Comparison of ENCODE assay signal across 8 cellular contexts in the genomic region with DNA sequence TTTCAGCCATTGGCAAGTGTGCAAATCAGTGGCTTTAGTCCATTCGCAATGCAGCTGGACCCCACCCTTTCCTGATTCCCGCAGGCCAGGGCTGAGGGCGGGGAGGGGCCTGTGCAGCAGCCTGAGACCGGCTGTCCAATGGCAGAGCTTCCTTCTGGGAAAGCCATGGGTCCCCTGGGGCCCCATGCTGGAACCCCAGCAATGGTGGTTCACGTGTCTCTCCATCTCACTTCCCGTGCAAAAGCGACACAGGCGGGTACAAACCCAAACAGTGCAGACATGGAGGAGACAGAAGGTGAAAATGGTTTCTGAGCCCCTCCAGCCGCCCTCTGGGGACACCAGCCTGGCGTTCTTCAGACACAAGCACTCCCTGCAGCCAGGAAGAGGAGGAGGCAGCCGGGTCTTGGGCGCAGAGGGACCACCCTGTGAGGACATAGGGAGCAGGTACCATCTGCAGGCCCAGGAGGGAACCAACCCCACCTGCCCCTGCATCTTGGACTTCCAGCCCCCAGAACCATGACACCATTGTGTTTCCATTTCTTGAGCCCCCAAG. TPM values are rescaled to one million over a fixed set of nuclear protein-coding genes. Genes with fewer than 3 reads are reported as not detected.
DNase-seq lines count a peak whose midpoint lies in the region; ATAC-seq, FAIRE-seq and TF ChIP-seq lines count a peak whose summit lies in the region.
"Not testable (repeated sequence)": the region's sequence is repeated elsewhere in the genome, so short reads cannot be mapped to it uniquely, and the experiment has no call there.
"Had no signal": no experiment of that assay in that cellular context is flagged by ENCODE, and none has a peak within 500 bp of the region (broad histone marks: within the 10 kb centered on the region; RNA-seq: fewer than 3 reads in every experiment).

No MANE protein-coding gene starts in this region.

- not testable (repeated sequence) for H3K18ac ChIP-seq in H1 (ENCODE audit: extremely low read depth, low read length)

- not testable (repeated sequence) for H2BK120ac ChIP-seq in H1 (replicated peaks; ENCODE audit: low read depth, low read length)

- H3K27me3 ChIP-seq in CD8-positive, alpha-beta memory T cell (ENCODE audit: insufficient read depth, low read length, poor library complexity, severe bottlenecking); H1 (replicated peaks in 1 of 4; ENCODE audit: control insufficient read depth in 3 of 4, extremely low read depth in 1 of 4, insufficient read depth in 3 of 4, low read length in 3 of 4): not testable (repeated sequence)

- not testable (repeated sequence) for ATAC-seq in T-helper 17 cell; activated CD8-positive, alpha-beta memory T cell treated with anti-CD3 and anti-CD28 coated beads, Interleukin-2, amount 10 ng/mL, durations not matched to agents 7 days and 5 days; natural killer cell; stimulated activated naive B cell treated with anti-CD40 and anti-IgM and Interleukin-4, amounts not matched to agents 10 μg/mL and 1 μg/mL and 100 μg/mL, for 72 hours (replicated peaks)

- not testable (repeated sequence) for H3K36me3 Mint-ChIP-seq in CD8-positive, alpha-beta memory T cell; T-helper 17 cell (ENCODE audit: low read depth); activated CD8-positive, alpha-beta memory T cell treated with anti-CD3 and anti-CD28 coated beads, Interleukin-2, amount 10 ng/mL, durations not matched to agents 7 days and 5 days; immature natural killer cell; natural killer cell
- peaks cover 15 to 30% of the 10 kb centered on the region in 2 donors for H3K36me3 Mint-ChIP-seq in stimulated activated naive B cell treated with anti-CD40 and anti-IgM and Interleukin-4, amounts not matched to agents 10 μg/mL and 1 μg/mL and 100 μg/mL, for 72 hours

- not testable (repeated sequence) for H3K79me1 ChIP-seq in H1 (ENCODE audit: low read depth, low read length)

- not testable (repeated sequence) for TF ChIP-seq POLR2A in H1 (IDR thresholded peaks at IDR 0.05; ENCODE audit: control extremely low read depth in 1 of 2, low read depth in 2 of 2, low read length in 2 of 2)

- not testable (repeated sequence) for H3K23me2 ChIP-seq in H1 (ENCODE audit: low read depth, low read length)

- not testable (repeated sequence) for H2AFZ ChIP-seq in H1 (ENCODE audit: low read length)

- intact Hi-C loops in natural killer cell (cut with micrococcal nuclease), result not testable (repeated sequence)

- H3K36me3 ChIP-seq in CD8-positive, alpha-beta memory T cell (ENCODE audit: insufficient read depth, low read length); H1 (ENCODE audit: control insufficient read depth in 2 of 4, insufficient read depth in 4 of 4, low read length in 3 of 4): not testable (repeated sequence)

- H3K4ac ChIP-seq in H1 (replicated peaks; ENCODE audit: insufficient read length, low read depth, low read length), result not testable (repeated sequence)

- H3K4me2 ChIP-seq in H1 (ENCODE audit: insufficient read depth in 1 of 2, low read depth in 2 of 2, low read length in 2 of 2), result not testable (repeated sequence)

- 0 out of 2 replicates have a peak overlapping the region, but pooled peaks have one; percentile 25 for H4K8ac ChIP-seq in H1 (ENCODE audit: extremely low read depth, insufficient read depth, low read length)

- H3K23ac ChIP-seq in H1 (ENCODE audit: insufficient read length), result not testable (repeated sequence)

- not testable (repeated sequence) for H3K9me3 Mint-ChIP-seq in CD8-positive, alpha-beta memory T cell; activated CD8-positive, alpha-beta memory T cell treated with anti-CD3 and anti-CD28 coated beads, Interleukin-2, amount 10 ng/mL, durations not matched to agents 7 days and 5 days (ENCODE audit: low read depth); immature natural killer cell; natural killer cell; stimulated activated naive B cell treated with anti-CD40 and anti-IgM and Interleukin-4, amounts not matched to agents 10 μg/mL and 1 μg/mL and 100 μg/mL, for 72 hours

- TF ChIP-seq RAD21 in H1 (IDR thresholded peaks at IDR 0.05 in 1 of 2, conservative IDR thresholded peaks at IDR 0.05 in 1 of 2; ENCODE audit: low read depth in 2 of 2, low read length in 2 of 2), result not testable (repeated sequence)

- H3K9me3 ChIP-seq in CD8-positive, alpha-beta memory T cell (ENCODE audit: low read length); T-helper 17 cell (ENCODE audit: control insufficient read depth, low read length, poor library complexity, severe bottlenecking); H1 (ENCODE audit: insufficient read depth in 2 of 2, low read depth in 1 of 2, low read length in 1 of 2): not testable (repeated sequence)

- not testable (repeated sequence) for TF ChIP-seq EP300 in H1 (IDR thresholded peaks at IDR 0.05; ENCODE audit: borderline replicate concordance in 1 of 2, low read depth in 2 of 2, low read length in 2 of 2)

- H3K4me1 Mint-ChIP-seq in CD8-positive, alpha-beta memory T cell, result peaks cover 22 to 43% (median 25%) of the 10 kb centered on the region in 3 donors
- H3K4me1 Mint-ChIP-seq in T-helper 17 cell (peaks cover 21% of the 10 kb centered on the region), immature natural killer cell (peaks cover 17 to 34% of the 10 kb centered on the region in 2 donors), natural killer cell (peaks cover under 1 to 37% of the 10 kb centered on the region in 2 donors)
- H3K4me1 Mint-ChIP-seq in activated CD8-positive, alpha-beta memory T cell treated with anti-CD3 and anti-CD28 coated beads, Interleukin-2, amount 10 ng/mL, durations not matched to agents 7 days and 5 days, result peaks cover 32% of the 10 kb centered on the region
- peaks cover 39 to 77% of the 10 kb centered on the region in 2 donors for H3K4me1 Mint-ChIP-seq in stimulated activated naive B cell treated with anti-CD40 and anti-IgM and Interleukin-4, amounts not matched to agents 10 μg/mL and 1 μg/mL and 100 μg/mL, for 72 hours

- peak; percentile 7 for FAIRE-seq in H1 (lab: Jason Lieb, UNC)

- not testable (repeated sequence) for H2BK15ac ChIP-seq in H1 (ENCODE audit: low read length)

- H4K5ac ChIP-seq in H1 (ENCODE audit: insufficient read length, low read depth, low read length), result not testable (repeated sequence)

- not testable (repeated sequence) for H3K56ac ChIP-seq in H1 (replicated peaks; ENCODE audit: insufficient read length, low read depth, low read length)

- not testable (repeated sequence) for TF ChIP-seq CTCF in H1 (IDR thresholded peaks at IDR 0.05; ENCODE audit: control extremely low read depth in 1 of 3, insufficient read depth in 1 of 3, low read depth in 1 of 3, low read length in 3 of 3); natural killer cell (IDR thresholded peaks at IDR 0.05)

- not testable (repeated sequence) for H3K27me3 Mint-ChIP-seq in CD8-positive, alpha-beta memory T cell; T-helper 17 cell; activated CD8-positive, alpha-beta memory T cell treated with anti-CD3 and anti-CD28 coated beads, Interleukin-2, amount 10 ng/mL, durations not matched to agents 7 days and 5 days; natural killer cell (ENCODE audit: low read depth in 2 of 2); stimulated activated naive B cell treated with anti-CD40 and anti-IgM and Interleukin-4, amounts not matched to agents 10 μg/mL and 1 μg/mL and 100 μg/mL, for 72 hours
- peaks cover 4 to 26% (median 14%) of the 10 kb centered on the region in 3 donors for H3K27me3 Mint-ChIP-seq in immature natural killer cell (ENCODE audit: low read depth in 3 of 3)

- H3K4me3 ChIP-seq in CD8-positive, alpha-beta memory T cell (ENCODE audit: low read length); H1 (ENCODE audit: extremely low read depth in 1 of 4, insufficient read depth in 2 of 4, low read depth in 3 of 4, low read length in 4 of 4): not testable (repeated sequence)

- 90% methylated on average over 8 of the region's 12 CpGs; no CpG with 5 or more reads in 1 of the 2 experiments for WGBS in H1 (ENCODE audit: extremely low coverage in 1 of 2, insufficient coverage in 1 of 2, insufficient read length in 1 of 2, insufficient replicate concordance in 2 of 2, low coverage in 1 of 2, low lambda C conversion rate in 2 of 2, missing lambda C conversion rate in 1 of 2), 2 experiments

- peak overlapping the region in 1 of 7 donors; percentile 18 for H3K4me3 Mint-ChIP-seq in CD8-positive, alpha-beta memory T cell
- not testable (repeated sequence) for H3K4me3 Mint-ChIP-seq in T-helper 17 cell; activated CD8-positive, alpha-beta memory T cell treated with anti-CD3 and anti-CD28 coated beads, Interleukin-2, amount 10 ng/mL, durations not matched to agents 7 days and 5 days; immature natural killer cell; natural killer cell
- H3K4me3 Mint-ChIP-seq in stimulated activated naive B cell treated with anti-CD40 and anti-IgM and Interleukin-4, amounts not matched to agents 10 μg/mL and 1 μg/mL and 100 μg/mL, for 72 hours, result peak overlapping the region; percentile 25 to 96

- not testable (repeated sequence) for H2BK20ac ChIP-seq in H1 (ENCODE audit: low read length)

- not testable (repeated sequence) for DNase-seq in CD8-positive, alpha-beta memory T cell; T-helper 17 cell; activated CD8-positive, alpha-beta memory T cell treated with anti-CD3 and anti-CD28 coated beads, Interleukin-2, amount 10 ng/mL, durations not matched to agents 7 days and 5 days; H1 (ENCODE audit: low read depth in 1 of 2, low spot score in 2 of 2); immature natural killer cell; natural killer cell; stimulated activated naive B cell treated with anti-CD40 and anti-IgM and Interleukin-4, amounts not matched to agents 10 μg/mL and 1 μg/mL and 100 μg/mL, for 72 hours

- CTCF ChIA-PET in CD8-positive, alpha-beta memory T cell (lab: Charles Lee), result not testable (repeated sequence)
- CTCF ChIA-PET in activated CD8-positive, alpha-beta memory T cell treated with anti-CD3 and anti-CD28 coated beads, Interleukin-2, amount 10 ng/mL, durations not matched to agents 7 days and 5 days (lab: Charles Lee), result interaction anchor here (3.4 kb wide), 1 partner anchor 34 kb away, joined by 38 read pairs; a partner anchor contains a TSS
- CTCF ChIA-PET in H1 (lab: Charles Lee; ENCODE audit: partially characterized antibody), result interaction anchor here (1.0 to 3.7 kb wide), 2 partner anchors 11 to 25 kb away, joined by 4 to 27 read pairs; a partner anchor contains a TSS

- not testable (repeated sequence) for H3K27ac ChIP-seq in CD8-positive, alpha-beta memory T cell (ENCODE audit: low read depth, low read length); H1 (ENCODE audit: low read depth, low read length)

- H3K14ac ChIP-seq in H1 (ENCODE audit: insufficient read length), result not testable (repeated sequence)

- not testable (repeated sequence) for H3K79me2 ChIP-seq in H1 (ENCODE audit: control insufficient read depth in 1 of 2, insufficient read depth in 2 of 2, low read length in 2 of 2)

- not testable (repeated sequence) for H4K20me1 ChIP-seq in H1 (replicated peaks in 1 of 2; ENCODE audit: control insufficient read depth in 1 of 2, insufficient read depth in 2 of 2, low read length in 2 of 2)

- H2BK5ac ChIP-seq in H1 (ENCODE audit: low read depth, low read length), result not testable (repeated sequence)

- POLR2A ChIA-PET in CD8-positive, alpha-beta memory T cell (lab: Charles Lee); H1 (lab: Charles Lee; ENCODE audit: partially characterized antibody): not testable (repeated sequence)

- H4K91ac ChIP-seq in H1 (replicated peaks; ENCODE audit: insufficient read length, low read length), result not testable (repeated sequence)

- peaks cover 36% of the 10 kb centered on the region for H3K4me1 ChIP-seq in CD8-positive, alpha-beta memory T cell (ENCODE audit: insufficient read depth, low read length)
- H3K4me1 ChIP-seq in H1 (replicated peaks in 1 of 4; ENCODE audit: control insufficient read depth in 3 of 4, insufficient read depth in 4 of 4, low read length in 3 of 4), result peaks cover 0 to 17% (median 12%) of the 10 kb centered on the region in 4 experiments; a peak in 6 of 7 replicates

- H3K27ac Mint-ChIP-seq in CD8-positive, alpha-beta memory T cell, result peak overlapping the region in 7 of 8 donors; percentile 34 to 97 (median 69)
- H3K27ac Mint-ChIP-seq in T-helper 17 cell, result peak overlapping the region; percentile 96
- H3K27ac Mint-ChIP-seq in activated CD8-positive, alpha-beta memory T cell treated with anti-CD3 and anti-CD28 coated beads, Interleukin-2, amount 10 ng/mL, durations not matched to agents 7 days and 5 days, result peak overlapping the region; percentile 68
- H3K27ac Mint-ChIP-seq in immature natural killer cell, result peak overlapping the region in 4 of 6 donors; percentile 53 to 87 (median 69)
- H3K27ac Mint-ChIP-seq in natural killer cell, result peak overlapping the region; percentile 94 to 97
- H3K27ac Mint-ChIP-seq in stimulated activated naive B cell treated with anti-CD40 and anti-IgM and Interleukin-4, amounts not matched to agents 10 μg/mL and 1 μg/mL and 100 μg/mL, for 72 hours, result peak overlapping the region; percentile 92

- not testable (repeated sequence) for H2BK12ac ChIP-seq in H1 (ENCODE audit: low read depth, low read length)

- not testable (repeated sequence) for H2AK5ac ChIP-seq in H1 (ENCODE audit: low read depth, low read length)

- not testable (repeated sequence) for H3K9ac ChIP-seq in H1 (replicated peaks in 1 of 4; ENCODE audit: extremely low read depth in 1 of 4, low read depth in 3 of 4, low read length in 3 of 4)

RNA-seq across cellular contexts. Expression of a gene that starts 5.8 kb away (rescaled TPM):
- 100 to 1,000 TPM; 164 to 168 TPM for total RNA-seq in CD8-positive, alpha-beta memory T cell
- 51.6 TPM for polyA plus RNA-seq in CD8-positive, alpha-beta memory T cell
- total RNA-seq in T-helper 17 cell (100 to 1,000 TPM; 179 to 212 TPM), natural killer cell (100 to 1,000 TPM; 228 to 266 (median 262) TPM)
- 100 to 1,000 TPM; 106 to 111 TPM for total RNA-seq in activated CD8-positive, alpha-beta memory T cell treated with anti-CD3 and anti-CD28 coated beads, Interleukin-2, amount 10 ng/mL, durations not matched to agents 7 days and 5 days
- total RNA-seq in H1 (2021; fragmentation: NEBNext Ultra II Directional; extraction: Animal tissue kit (Norgen Biotek cat#: 25700)), result 0.50 and 0.65 TPM in 2 replicates
- polyA plus RNA-seq in H1 (2011; rRNA removed) (0.13 and 0.36 TPM in 2 replicates), immature natural killer cell (10 to 100 TPM; 62.5 to 75.1 (median 63.8) TPM)
- polyA plus RNA-seq in H1 (2011; cell fraction: cytosol; rRNA removed), result 0.43 TPM
- 1.1 TPM for polyA plus RNA-seq in H1 (2011; cell fraction: nucleus; rRNA removed)
- 0.17 to 0.35 TPM (median 0.24 TPM) in 3 of 4 replicates, not detected in the other for polyA plus RNA-seq in H1 (2012, experiment 1 of 2)
- polyA plus RNA-seq in H1 (2012, experiment 2 of 2), result not detected
- polyA plus RNA-seq in H1 (2013, experiment 1 of 2), result 0.08 TPM
- polyA plus RNA-seq in H1 (2013, experiment 2 of 2), result 0.09 TPM
- 0.22 and 0.32 TPM in 2 replicates for polyA minus RNA-seq in H1 (2011; rRNA and poly(A)+ RNA removed)
- not detected for polyA minus RNA-seq in H1 (2011; cell fraction: cytosol; rRNA and poly(A)+ RNA removed)
- polyA minus RNA-seq in H1 (2011; cell fraction: nucleus; rRNA and poly(A)+ RNA removed), result 1.5 TPM

RNA-seq across cellular contexts. Expression of a gene that starts 20.3 kb away (rescaled TPM):
- total RNA-seq in CD8-positive, alpha-beta memory T cell, result not detected
- polyA plus RNA-seq in CD8-positive, alpha-beta memory T cell, result not detected
- not detected for total RNA-seq in T-helper 17 cell
- not detected for total RNA-seq in activated CD8-positive, alpha-beta memory T cell treated with anti-CD3 and anti-CD28 coated beads, Interleukin-2, amount 10 ng/mL, durations not matched to agents 7 days and 5 days
- 0.22 and 0.25 TPM in 2 replicates for total RNA-seq in H1 (2021; fragmentation: NEBNext Ultra II Directional; extraction: Animal tissue kit (Norgen Biotek cat#: 25700))
- polyA plus RNA-seq in H1 (2011; rRNA removed), result 0.08 TPM in 1 of 2 replicates, not detected in the other
- 0.05 TPM for polyA plus RNA-seq in H1 (2011; cell fraction: cytosol; rRNA removed)
- 0.17 TPM for polyA plus RNA-seq in H1 (2011; cell fraction: nucleus; rRNA removed)
- polyA plus RNA-seq in H1 (2012, experiment 1 of 2), result 0.13 to 0.29 TPM in 2 of 4 replicates, not detected in the others
- polyA plus RNA-seq in H1 (2012, experiment 2 of 2), result 0.13 TPM
- 0.04 TPM for polyA plus RNA-seq in H1 (2013, experiment 1 of 2)
- polyA plus RNA-seq in H1 (2013, experiment 2 of 2), result 0.04 TPM
- polyA minus RNA-seq in H1 (2011; rRNA and poly(A)+ RNA removed), result 0.28 TPM in 1 of 2 replicates, not detected in the other
- polyA minus RNA-seq in H1 (2011; cell fraction: cytosol; rRNA and poly(A)+ RNA removed), result not detected
- polyA minus RNA-seq in H1 (2011; cell fraction: nucleus; rRNA and poly(A)+ RNA removed), result not detected
- polyA plus RNA-seq in immature natural killer cell, result not detected
- not detected for total RNA-seq in natural killer cell
- total RNA-seq: M059J had no signal

RNA-seq across cellular contexts. Expression of a gene that starts 24.0 kb away (rescaled TPM):
- total RNA-seq in CD8-positive, alpha-beta memory T cell, result 10 to 100 TPM; 40.3 to 46.3 TPM
- 25.0 TPM for polyA plus RNA-seq in CD8-positive, alpha-beta memory T cell
- total RNA-seq in T-helper 17 cell (10 to 100 TPM; 47.9 to 53.5 TPM), natural killer cell (10 to 100 TPM; 48.2 to 75.7 (median 61.8) TPM)
- total RNA-seq in activated CD8-positive, alpha-beta memory T cell treated with anti-CD3 and anti-CD28 coated beads, Interleukin-2, amount 10 ng/mL, durations not matched to agents 7 days and 5 days, result 10 to 100 TPM; 72.2 to 91.2 TPM
- total RNA-seq in H1 (2021; fragmentation: NEBNext Ultra II Directional; extraction: Animal tissue kit (Norgen Biotek cat#: 25700)), result 29.7 and 35.4 TPM in 2 replicates
- polyA plus RNA-seq in H1 (2011; rRNA removed) (20.1 and 24.4 TPM in 2 replicates), immature natural killer cell (10 to 100 TPM in 1 of 3 donors, 1 to 10 TPM in 2; 9.1 to 23.3 (median 9.8) TPM)
- polyA plus RNA-seq in H1 (2011; cell fraction: cytosol; rRNA removed), result 24.0 TPM
- polyA plus RNA-seq in H1 (2011; cell fraction: nucleus; rRNA removed), result 110 TPM
- polyA plus RNA-seq in H1 (2012, experiment 1 of 2), result 20.2 to 27.0 TPM (median 21.6 TPM) in 4 replicates
- 14.8 TPM for polyA plus RNA-seq in H1 (2012, experiment 2 of 2)
- polyA plus RNA-seq in H1 (2013, experiment 1 of 2), result 12.0 TPM
- 11.1 TPM for polyA plus RNA-seq in H1 (2013, experiment 2 of 2)
- 24.4 and 25.4 TPM in 2 replicates for polyA minus RNA-seq in H1 (2011; rRNA and poly(A)+ RNA removed)
- polyA minus RNA-seq in H1 (2011; cell fraction: cytosol; rRNA and poly(A)+ RNA removed), result 24.7 TPM
- 116 TPM for polyA minus RNA-seq in H1 (2011; cell fraction: nucleus; rRNA and poly(A)+ RNA removed)

RNA-seq across cellular contexts. Expression of a gene that starts 36.2 kb away (rescaled TPM):
- 10 to 100 TPM; 41.3 to 45.5 TPM for total RNA-seq in CD8-positive, alpha-beta memory T cell
- 23.2 TPM for polyA plus RNA-seq in CD8-positive, alpha-beta memory T cell
- total RNA-seq in T-helper 17 cell, result 10 to 100 TPM; 17.6 to 18.5 TPM
- total RNA-seq in activated CD8-positive, alpha-beta memory T cell treated with anti-CD3 and anti-CD28 coated beads, Interleukin-2, amount 10 ng/mL, durations not matched to agents 7 days and 5 days, result 10 to 100 TPM; 22.4 to 26.2 TPM
- total RNA-seq in H1 (2021; fragmentation: NEBNext Ultra II Directional; extraction: Animal tissue kit (Norgen Biotek cat#: 25700)), result 44.4 and 46.0 TPM in 2 replicates
- polyA plus RNA-seq in H1 (2011; rRNA removed), result 35.3 and 54.6 TPM in 2 replicates
- polyA plus RNA-seq in H1 (2011; cell fraction: cytosol; rRNA removed), result 39.9 TPM
- polyA plus RNA-seq in H1 (2011; cell fraction: nucleus; rRNA removed), result 87.5 TPM
- 35.5 to 45.3 TPM (median 42.8 TPM) in 4 replicates for polyA plus RNA-seq in H1 (2012, experiment 1 of 2)
- polyA plus RNA-seq in H1 (2012, experiment 2 of 2), result 46.9 TPM
- 27.5 TPM for polyA plus RNA-seq in H1 (2013, experiment 1 of 2)
- 26.7 TPM for polyA plus RNA-seq in H1 (2013, experiment 2 of 2)
- polyA minus RNA-seq in H1 (2011; rRNA and poly(A)+ RNA removed), result 15.9 and 21.5 TPM in 2 replicates
- polyA minus RNA-seq in H1 (2011; cell fraction: cytosol; rRNA and poly(A)+ RNA removed), result 18.1 TPM
- 16.7 TPM for polyA minus RNA-seq in H1 (2011; cell fraction: nucleus; rRNA and poly(A)+ RNA removed)
- 10 to 100 TPM; 10.0 to 17.1 (median 13.6) TPM for polyA plus RNA-seq in immature natural killer cell
- 10 to 100 TPM; 11.3 to 15.1 (median 11.6) TPM for total RNA-seq in natural killer cell

Comparison
In these comparisons a context has a peak if more than half of its experiments do, and no peak if none do; other contexts are left out.
1. RNA of a gene that starts 5.8 kb away (total RNA-seq): 228 to 266 TPM in natural killer cell, 179 to 212 TPM in T-helper 17 cell, 164 to 168 TPM in CD8-positive, alpha-beta memory T cell and 106 to 111 TPM in activated CD8-positive, alpha-beta memory T cell treated with anti-CD3 and anti-CD28 coated beads, Interleukin-2, amount 10 ng/mL, durations not matched to agents 7 days and 5 days; 0.50 to 0.65 TPM in H1; every median in the first group is over 10 times any median in the second.
2. Peak in every context shown above with its lines, with median percentiles within 50 percentile points of each other: H3K27ac Mint-ChIP-seq.